18 cellular contexts compared by ENCODE assay signal in the genomic region with DNA sequence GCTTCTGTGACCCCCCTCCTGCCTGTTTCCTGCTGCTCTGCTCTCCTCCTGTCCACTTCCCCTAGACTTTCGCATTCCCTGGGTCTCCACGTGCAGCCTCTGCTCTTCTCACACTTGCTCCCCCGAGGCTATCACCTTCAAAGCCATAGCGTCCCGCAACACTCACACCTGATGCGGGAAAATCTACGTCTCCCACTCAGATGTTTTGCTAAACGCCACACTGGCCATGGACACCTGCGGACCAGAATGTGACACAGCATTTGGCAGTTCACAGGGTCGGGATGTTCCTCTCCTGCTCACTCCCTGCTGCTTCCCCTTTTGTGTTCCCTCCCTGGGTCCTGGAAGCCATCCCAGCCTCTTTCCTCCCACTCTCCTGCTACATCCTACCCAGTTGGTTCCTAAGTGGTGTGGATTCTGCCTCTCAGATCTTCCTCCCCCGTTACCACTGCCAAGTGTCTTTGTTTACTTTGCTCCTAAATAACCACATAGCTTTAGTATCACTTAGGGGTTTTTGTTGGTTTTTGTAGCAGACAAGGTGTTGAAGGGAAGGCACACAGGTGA. TPM values are rescaled to one million over a fixed set of nuclear protein-coding genes. Genes with fewer than 3 reads are reported as not detected.
DNase-seq lines count a peak whose midpoint lies in the region; ATAC-seq, FAIRE-seq and TF ChIP-seq lines count a peak whose summit lies in the region.
"Had no signal": no experiment of that assay in that cellular context is flagged by ENCODE, and none has a peak within 500 bp of the region (broad histone marks: within the 10 kb centered on the region; RNA-seq: fewer than 3 reads in every experiment).

No MANE protein-coding gene starts in this region.

- no TSS peak for BruUV-seq in K562 (replicated peaks; lab: Mats Ljungman, UMichigan)

- TF ChIP-seq RAD21 in K562 (CRISPR knock-in tag; conservative IDR thresholded peaks at IDR 0.05 in 1 of 2, IDR thresholded peaks at IDR 0.05 in 1 of 2): no peak

- no peaks in the 10 kb centered on the region for H3K9me3 ChIP-seq in K562 (replicated peaks; ENCODE audit: control insufficient read depth, insufficient read depth, low read depth, low read length)
- peaks cover 0 to 3% (median 0%) of the 10 kb centered on the region in 8 donors for H3K9me3 ChIP-seq in spleen

- FAIRE-seq in K562 (lab: Jason Lieb, UNC): no peak

- DNase-seq in DMS79 treated with DMSO at 0.1 percent for 48 hours (lab: John Stamatoyannopoulos, UW): peak; percentile 9
- no peak for DNase-seq in DMS79 (lab: John Stamatoyannopoulos, UW)
- peak; percentile 60 for DNase-seq in NCI-H345 (lab: John Stamatoyannopoulos, UW)
- no peak for DNase-seq in K562 (ENCODE audit: extremely low read depth in 1 of 4, low spot score in 3 of 4)
- peak; percentile 60 for DNase-seq in spleen
- DNase-seq in NCI-H146 (lab: John Stamatoyannopoulos, UW): no peak
- DNase-seq: Calu3, GF-D8, GOT3, KG1, NCI-H1105, NCI-H187, NCI-H526 had no signal

- CTCF ChIA-PET in K562 (lab: Yijun Ruan, JAX; ENCODE audit: low intra/inter-chr PET ratio): no interaction called here

- no peak overlapping the region for H3K4me2 ChIP-seq in K562 (ENCODE audit: insufficient read depth, low read length)

- H2AFZ ChIP-seq in K562 (ENCODE audit: low read depth, low read length): no peak overlapping the region

- TF ChIP-seq CTCF in K562 (IDR thresholded peaks at IDR 0.05 in 2 of 3, conservative IDR thresholded peaks at IDR 0.05 in 1 of 3; ENCODE audit: insufficient read depth in 2 of 3, low read depth in 1 of 3, low read length in 3 of 3) (no peak), spleen (IDR thresholded peaks at IDR 0.05 in 8 of 11, conservative IDR thresholded peaks at IDR 0.05 in 3 of 11) (no peak)

- POLR2A ChIA-PET in K562 (lab: Yijun Ruan, JAX): no interaction called here

- H3K9ac ChIP-seq in K562 (ENCODE audit: insufficient read depth in 1 of 2, low read depth in 2 of 2, low read length in 2 of 2): 0 out of 4 replicates have a peak overlapping the region, but pooled peaks of 1 of the 2 experiments have one; percentile 6

- H4K20me1 ChIP-seq in K562 (replicated peaks; ENCODE audit: control insufficient read depth, insufficient read depth, low read length): no peaks in the 10 kb centered on the region

- no peaks in the 10 kb centered on the region for H3K9me1 ChIP-seq in K562 (ENCODE audit: control insufficient read depth, insufficient read depth, low read length)

- H3K27ac ChIP-seq in K562 (ENCODE audit: extremely low read depth, low read depth, low read length) (no peak overlapping the region), spleen (no peak overlapping the region)
- H3K27ac ChIP-seq: 22Rv1, C4-2B, HL-60 had no signal

- intact Hi-C loops in K562 (cut with micrococcal nuclease): no loop called here
- intact Hi-C loops in spleen (cut with DNase I; ENCODE audit: low total_unique reads): no loop called here

- H3K4me3 ChIP-seq in K562 (no peak overlapping the region), spleen (no peak overlapping the region)

- H3K36me3 ChIP-seq in K562 (ENCODE audit: control insufficient read depth, insufficient read depth, low read length) (no peaks in the 10 kb centered on the region), spleen (no peaks in the 10 kb centered on the region)

- H3K79me2 ChIP-seq in K562 (ENCODE audit: control insufficient read depth, insufficient read depth, low read length): no peaks in the 10 kb centered on the region

- 2% methylated on average over 11 of the region's 11 CpGs for WGBS in K562 (ENCODE audit: insufficient coverage, low coverage, missing lambda C conversion rate)
- WGBS in spleen, 5 donors: 29 to 46% (median 41%) methylated on average over 11 of the region's 11 CpGs

- H3K27me3 ChIP-seq in K562 (ENCODE audit: control insufficient read depth in 2 of 2, insufficient read depth in 2 of 2, low read length in 2 of 2) (peaks cover 51 to 72% of the 10 kb centered on the region in 2 experiments), spleen (replicated peaks in 1 of 7) (peaks cover 0 to 3% (median 0%) of the 10 kb centered on the region in 7 donors)

- ATAC-seq in K562: peak; percentile 22; the same call in 2 of the 3 replicates
- ATAC-seq in GM18861 (IDR thresholded peaks at IDR 0.05; ENCODE audit: unreplicated experiment): no peak
- ATAC-seq in GM21526 (IDR thresholded peaks at IDR 0.05; ENCODE audit: low FRiP score, unreplicated experiment): no peak

- H3K4me1 ChIP-seq in K562 (replicated peaks in 1 of 2; ENCODE audit: control insufficient read depth in 2 of 2, insufficient read depth in 2 of 2, low read length in 2 of 2): no peaks in the 10 kb centered on the region; a peak in 1 of 5 replicates
- peaks cover 0 to 4% (median 0%) of the 10 kb centered on the region in 6 donors for H3K4me1 ChIP-seq in spleen

- TF ChIP-seq EP300 in K562 (IDR thresholded peaks at IDR 0.05; ENCODE audit: low read length): no peak

- TF ChIP-seq POLR2A in K562 (conservative IDR thresholded peaks at IDR 0.05) (no peak), spleen (IDR thresholded peaks at IDR 0.05) (no peak)

- in situ Hi-C loops in K562 (cut with MboI): no loop called here

TF ChIP-seq in K562, 482 proteins besides CTCF, POLR2A, EP300 and RAD21 (continues in another document):
- no peak for TF ChIP-seq SETDB1 (IDR thresholded peaks at IDR 0.05; ENCODE audit: low read length)
- no peak for TF ChIP-seq ZNF717 (CRISPR knock-in tag; IDR thresholded peaks at IDR 0.05)
- no peak for TF ChIP-seq DLX4 (CRISPR knock-in tag; IDR thresholded peaks at IDR 0.05)
- TF ChIP-seq ZBTB8A (IDR thresholded peaks at IDR 0.05; ENCODE audit: partially characterized antibody): no peak
- TF ChIP-seq ZNF57 (CRISPR knock-in tag; IDR thresholded peaks at IDR 0.05): no peak
- TF ChIP-seq MEF2A (IDR thresholded peaks at IDR 0.05; ENCODE audit: control insufficient read depth, low read depth, low read length): no peak
- no peak for TF ChIP-seq ETV1 (tag; conservative IDR thresholded peaks at IDR 0.05; ENCODE audit: low read depth)
- no peak for TF ChIP-seq POLR2AphosphoS5 (IDR thresholded peaks at IDR 0.05; ENCODE audit: control insufficient read depth, insufficient read depth, low read depth, low read length)
- no peak for TF ChIP-seq NCOA2 (IDR thresholded peaks at IDR 0.05; ENCODE audit: partially characterized antibody in 2 of 2)
- TF ChIP-seq ZNF592 (IDR thresholded peaks at IDR 0.05): no peak
- no peak for TF ChIP-seq CC2D1A (IDR thresholded peaks at IDR 0.05)
- TF ChIP-seq ZNF274 (IDR thresholded peaks at IDR 0.05; ENCODE audit: borderline replicate concordance, low read depth, low read length): no peak

RNA-seq across cellular contexts. Expression of gene RBM33, which starts 33.7 kb away (rescaled TPM):
- 115 and 326 TPM in 2 replicates for total RNA-seq in K562 (2011; cell fraction: chromatin; rRNA removed; ENCODE audit: low replicate concordance)
- 62.0 and 78.6 TPM in 2 replicates for total RNA-seq in K562 (2011; cell fraction: nucleolus; rRNA removed)
- total RNA-seq in K562 (2011; cell fraction: nucleoplasm; rRNA removed): 144 and 212 TPM in 2 replicates
- total RNA-seq in K562 (2014; rRNA removed) (29.9 and 41.8 TPM in 2 replicates), K562 (2014; rRNA removed; fragmentation: Illumina TruSeq; extraction: Trizol) (39.3 and 47.4 TPM in 2 replicates), K562 (2015; rRNA removed; fragmentation: Illumina TruSeq; extraction: Trizol) (32.8 and 33.9 TPM in 2 replicates), K562 (2021) (67.6 and 80.7 TPM in 2 replicates), spleen (100 to 1,000 TPM in 3 of 7 donors, 10 to 100 TPM in 4; 68.1 to 109 (median 93.2) TPM)
- polyA plus RNA-seq in K562 (2011; rRNA removed) (16.1 and 17.0 TPM in 2 replicates), K562 (2014; fragmentation: Illumina TruSeq; extraction: Trizol) (23.0 and 28.7 TPM in 2 replicates), K562 (2014; fragmentation: Nextera tagmentation; extraction: Ambion mirVana) (1 to 10 TPM; 4.4 to 4.7 TPM), K562 (2014; rRNA removed) (27.3 and 31.7 TPM in 2 replicates), spleen (10 to 100 TPM in 2 of 3 donors, 1 to 10 TPM in 1; 9.7 to 23.8 (median 10.2) TPM)
- polyA plus RNA-seq in K562 (2011; cell fraction: cytosol; rRNA removed): 11.1 and 15.9 TPM in 2 replicates
- 97.0 and 123 TPM in 2 replicates for polyA plus RNA-seq in K562 (2011; cell fraction: nucleus; rRNA removed)
- 23.0 and 24.9 TPM in 2 replicates for polyA plus RNA-seq in K562 (2012)
- polyA minus RNA-seq in K562 (2011; rRNA and poly(A)+ RNA removed): 84.2 and 91.2 TPM in 2 replicates
- 23.9 and 28.3 TPM in 2 replicates for polyA minus RNA-seq in K562 (2011; cell fraction: cytosol; rRNA and poly(A)+ RNA removed)
- 74.0 and 74.6 TPM in 2 replicates for polyA minus RNA-seq in K562 (2011; cell fraction: nucleus; rRNA and poly(A)+ RNA removed)

Comparison
In these comparisons a context has a peak if more than half of its experiments do, and no peak if none do; other contexts are left out.
1. DNase-seq: peak in DMS79 treated with DMSO at 0.1 percent for 48 hours (single experiment), NCI-H345 (single experiment) and spleen (single experiment); none in DMS79 (single experiment), K562 (0 of 4) and NCI-H146 (single experiment).